Comparison of ENCODE assay signal across 9 cellular contexts in the genomic region with DNA sequence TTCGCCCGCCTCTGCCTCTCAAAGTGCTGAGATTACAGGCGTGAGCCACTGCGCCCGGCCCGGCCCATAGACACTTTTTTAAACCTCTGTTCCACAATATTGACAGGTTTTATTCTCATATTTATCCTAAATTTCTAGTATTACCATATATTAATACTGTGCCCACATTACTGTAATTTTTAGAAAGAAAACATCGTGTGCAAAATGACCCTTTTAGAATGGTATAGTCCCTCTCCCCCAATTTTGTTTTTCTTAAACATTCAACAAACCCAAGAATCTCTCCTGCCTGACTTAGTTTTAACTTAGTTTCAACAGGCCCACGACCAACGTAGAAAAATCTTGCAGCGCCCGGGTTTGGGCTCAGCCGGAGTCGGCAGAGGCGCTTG. TPM values are rescaled to one million over a fixed set of nuclear protein-coding genes. Genes with fewer than 3 reads are reported as not detected.
DNase-seq lines count a peak whose midpoint lies in the region; ATAC-seq and TF ChIP-seq lines count a peak whose summit lies in the region.
"Had no signal": no experiment of that assay in that cellular context is flagged by ENCODE, and none has a peak within 500 bp of the region (broad histone marks: within the 10 kb centered on the region; RNA-seq: fewer than 3 reads in every experiment).

No MANE protein-coding gene starts in this region.

- H3K4me3 ChIP-seq in right lobe of liver: peak overlapping the region; percentile 45 to 63 (median 60)
- H3K4me3 ChIP-seq in stomach: peak overlapping the region; percentile 35 to 58 (median 44)
- peak overlapping the region in 2 of 4 donors; percentile 41 to 58 for H3K4me3 ChIP-seq in esophagus squamous epithelium

- H3K9me3 Mint-ChIP-seq in activated T-cell treated with anti-CD3 and anti-CD28 coated beads, Interleukin-2, amount 50 U/mL, for 4 hours: no peaks in the 10 kb centered on the region
- no peaks in the 10 kb centered on the region for H3K9me3 Mint-ChIP-seq in activated T-helper 17 cell treated with anti-CD3 and anti-CD28 coated beads, Interleukin-2, amount 50 U/mL, for 72 hours

- in situ Hi-C loops in ACHN (cut with HindIII; ENCODE audit: low pct_ligation_motif_present, low pct_unique_long_range_greater_than_20kb, low sequenced_read_pairs): no loop called here

- no peak for DNase-seq in activated T-cell treated with anti-CD3 and anti-CD28 coated beads, Interleukin-2, amount 50 U/mL, for 4 hours
- DNase-seq in activated T-cell treated with anti-CD3 and anti-CD28 coated beads for 4 hours (no peak), right lobe of liver (no peak), stomach (no peak), ACHN (no peak), esophagus squamous epithelium (lab: John Stamatoyannopoulos, UW) (no peak)
- no peak for DNase-seq in activated CD4-positive, CD25-positive, alpha-beta regulatory T cell (lab: John Stamatoyannopoulos, UW)

- ATAC-seq in activated T-cell treated with anti-CD3 and anti-CD28 coated beads, Interleukin-2, amount 50 U/mL, for 4 hours: no peak
- no peak for ATAC-seq in activated T-helper 17 cell treated with anti-CD3 and anti-CD28 coated beads, Interleukin-2, amount 50 U/mL, for 72 hours (replicated peaks)
- no peak for ATAC-seq in right lobe of liver

- peaks cover 8% of the 10 kb centered on the region for H3K4me1 Mint-ChIP-seq in activated T-cell treated with anti-CD3 and anti-CD28 coated beads, Interleukin-2, amount 50 U/mL, for 4 hours (ENCODE audit: low read depth)
- no peaks in the 10 kb centered on the region for H3K4me1 Mint-ChIP-seq in activated T-helper 17 cell treated with anti-CD3 and anti-CD28 coated beads, Interleukin-2, amount 50 U/mL, for 72 hours

- H3K9me3 ChIP-seq in right lobe of liver: no peaks in the 10 kb centered on the region
- no peaks in the 10 kb centered on the region for H3K9me3 ChIP-seq in stomach
- H3K9me3 ChIP-seq in esophagus squamous epithelium: no peaks in the 10 kb centered on the region
- H3K9me3 ChIP-seq: neutrophil had no signal

- H3K36me3 Mint-ChIP-seq in activated T-cell treated with anti-CD3 and anti-CD28 coated beads, Interleukin-2, amount 50 U/mL, for 4 hours (ENCODE audit: insufficient read depth): no peaks in the 10 kb centered on the region
- H3K36me3 Mint-ChIP-seq in activated T-helper 17 cell treated with anti-CD3 and anti-CD28 coated beads, Interleukin-2, amount 50 U/mL, for 72 hours (ENCODE audit: low read depth): no peaks in the 10 kb centered on the region

- TF ChIP-seq POLR2A in right lobe of liver (IDR thresholded peaks at IDR 0.05) (no peak), stomach (IDR thresholded peaks at IDR 0.05) (no peak), esophagus squamous epithelium (IDR thresholded peaks at IDR 0.05) (no peak)

- TF ChIP-seq CTCF in right lobe of liver (IDR thresholded peaks at IDR 0.05) (no peak), stomach (IDR thresholded peaks at IDR 0.05) (no peak), esophagus squamous epithelium (IDR thresholded peaks at IDR 0.05) (no peak)

- H3K27me3 Mint-ChIP-seq in activated T-cell treated with anti-CD3 and anti-CD28 coated beads, Interleukin-2, amount 50 U/mL, for 4 hours (ENCODE audit: low read depth): peaks cover 83% of the 10 kb centered on the region
- H3K27me3 Mint-ChIP-seq in activated T-helper 17 cell treated with anti-CD3 and anti-CD28 coated beads, Interleukin-2, amount 50 U/mL, for 72 hours: peaks cover 50% of the 10 kb centered on the region

- no peak for TF ChIP-seq EP300 in stomach (IDR thresholded peaks at IDR 0.05)

- peak overlapping the region; percentile 40 to 84 (median 80) for H3K27ac ChIP-seq in right lobe of liver
- peak overlapping the region in 3 of 5 donors; percentile 37 to 57 (median 44) for H3K27ac ChIP-seq in stomach
- H3K27ac ChIP-seq in esophagus squamous epithelium: no peak overlapping the region
- H3K27ac ChIP-seq: neutrophil had no signal

- H3K4me3 Mint-ChIP-seq in activated T-cell treated with anti-CD3 and anti-CD28 coated beads, Interleukin-2, amount 50 U/mL, for 4 hours: peak overlapping the region; percentile 16
- H3K4me3 Mint-ChIP-seq in activated T-helper 17 cell treated with anti-CD3 and anti-CD28 coated beads, Interleukin-2, amount 50 U/mL, for 72 hours: peak overlapping the region; percentile 58

- WGBS in right lobe of liver (ENCODE audit: insufficient coverage, low coverage, low lambda C conversion rate, missing lambda C conversion rate): 21% methylated on average over 14 of the region's 14 CpGs
- WGBS in stomach, 5 donors: 9 to 15% (median 11%) methylated on average over 14 of the region's 14 CpGs
- 11 to 18% methylated on average over 14 of the region's 14 CpGs for whole genome bisulfite sequencing in esophagus squamous epithelium, 2 donors

- H3K4me1 ChIP-seq in right lobe of liver: peaks cover 0 to 6% (median 0%) of the 10 kb centered on the region in 4 donors
- peaks cover 15 to 58% (median 28%) of the 10 kb centered on the region in 4 donors for H3K4me1 ChIP-seq in stomach
- H3K4me1 ChIP-seq in esophagus squamous epithelium: peaks cover 8 to 23% (median 14%) of the 10 kb centered on the region in 3 donors

- H3K27me3 ChIP-seq in right lobe of liver: no peaks in the 10 kb centered on the region
- peaks cover 24 to 100% (median 79%) of the 10 kb centered on the region in 3 donors for H3K27me3 ChIP-seq in stomach
- peaks cover 21 to 100% (median 32%) of the 10 kb centered on the region in 4 donors for H3K27me3 ChIP-seq in esophagus squamous epithelium

- intact Hi-C loops in right lobe of liver (cut with DNase I) (loop anchor here in 1 of 2 donors (10.0 kb wide), 2 partner anchors 135 to 595 kb away; no protein-coding TSS in a partner anchor), stomach (cut with DNase I; ENCODE audit: low total_unique reads) (no loop called here), esophagus squamous epithelium (cut with DNase I) (no loop called here)

- H3K36me3 ChIP-seq in right lobe of liver: no peaks in the 10 kb centered on the region
- H3K36me3 ChIP-seq in stomach: no peaks in the 10 kb centered on the region
- no peaks in the 10 kb centered on the region for H3K36me3 ChIP-seq in esophagus squamous epithelium
- H3K36me3 ChIP-seq: neutrophil had no signal

- H3K27ac Mint-ChIP-seq in activated T-helper 17 cell treated with anti-CD3 and anti-CD28 coated beads, Interleukin-2, amount 50 U/mL, for 72 hours: no peak overlapping the region

RNA-seq across cellular contexts. Expression of a gene that starts 9.1 kb away (rescaled TPM):
- total RNA-seq in activated T-cell treated with anti-CD3 and anti-CD28 coated beads, Interleukin-2, amount 50 U/mL, for 4 hours: under 1 TPM in 2 of 3 donors, not detected in 1; 0.11 to 0.43 TPM
- not detected for total RNA-seq in activated T-helper 17 cell treated with anti-CD3 and anti-CD28 coated beads, Interleukin-2, amount 50 U/mL, for 72 hours
- total RNA-seq in right lobe of liver: not detected
- 100 to 1,000 TPM in 1 of 5 donors, 1 to 10 TPM in 1, not detected in 3; 2.4 to 106 TPM for total RNA-seq in stomach
- under 1 TPM in 2 of 3 donors, not detected in 1; 0.03 to 0.12 TPM for polyA plus RNA-seq in stomach
- total RNA-seq in esophagus squamous epithelium: not detected

RNA-seq across cellular contexts. Expression of a gene that starts 28.5 kb away (rescaled TPM):
- not detected for total RNA-seq in activated T-cell treated with anti-CD3 and anti-CD28 coated beads, Interleukin-2, amount 50 U/mL, for 4 hours
- not detected for total RNA-seq in activated T-helper 17 cell treated with anti-CD3 and anti-CD28 coated beads, Interleukin-2, amount 50 U/mL, for 72 hours
- total RNA-seq in right lobe of liver: not detected
- total RNA-seq in stomach: 100 to 1,000 TPM in 1 of 5 donors, 1 to 10 TPM in 1, not detected in 3; 1.1 to 165 TPM
- polyA plus RNA-seq in stomach: under 1 TPM in 1 of 3 donors, not detected in 2; 0.13 TPM
- not detected for total RNA-seq in esophagus squamous epithelium

RNA-seq across cellular contexts. Expression of a gene that starts 40.2 kb away (rescaled TPM):
- total RNA-seq in activated T-cell treated with anti-CD3 and anti-CD28 coated beads, Interleukin-2, amount 50 U/mL, for 4 hours: not detected
- total RNA-seq in activated T-helper 17 cell treated with anti-CD3 and anti-CD28 coated beads, Interleukin-2, amount 50 U/mL, for 72 hours: not detected
- total RNA-seq in right lobe of liver (under 1 TPM in 4 of 6 experiments, not detected in 2; 0.06 to 0.66 (median 0.21) TPM), stomach (under 1 TPM in 2 of 5 donors, not detected in 3; 0.29 to 0.92 TPM), esophagus squamous epithelium (not detected)
- 1 to 10 TPM in 2 of 3 donors, under 1 TPM in 1; 0.13 to 1.8 (median 1.2) TPM for polyA plus RNA-seq in stomach

Comparison
In these comparisons a context has a peak if more than half of its experiments do, and no peak if none do; other contexts are left out.
1. H3K27ac ChIP-seq: peak in right lobe of liver (3 of 3) and stomach (3 of 5); none in esophagus squamous epithelium (0 of 4).